8 cellular contexts compared by ENCODE assay signal in the genomic region with DNA sequence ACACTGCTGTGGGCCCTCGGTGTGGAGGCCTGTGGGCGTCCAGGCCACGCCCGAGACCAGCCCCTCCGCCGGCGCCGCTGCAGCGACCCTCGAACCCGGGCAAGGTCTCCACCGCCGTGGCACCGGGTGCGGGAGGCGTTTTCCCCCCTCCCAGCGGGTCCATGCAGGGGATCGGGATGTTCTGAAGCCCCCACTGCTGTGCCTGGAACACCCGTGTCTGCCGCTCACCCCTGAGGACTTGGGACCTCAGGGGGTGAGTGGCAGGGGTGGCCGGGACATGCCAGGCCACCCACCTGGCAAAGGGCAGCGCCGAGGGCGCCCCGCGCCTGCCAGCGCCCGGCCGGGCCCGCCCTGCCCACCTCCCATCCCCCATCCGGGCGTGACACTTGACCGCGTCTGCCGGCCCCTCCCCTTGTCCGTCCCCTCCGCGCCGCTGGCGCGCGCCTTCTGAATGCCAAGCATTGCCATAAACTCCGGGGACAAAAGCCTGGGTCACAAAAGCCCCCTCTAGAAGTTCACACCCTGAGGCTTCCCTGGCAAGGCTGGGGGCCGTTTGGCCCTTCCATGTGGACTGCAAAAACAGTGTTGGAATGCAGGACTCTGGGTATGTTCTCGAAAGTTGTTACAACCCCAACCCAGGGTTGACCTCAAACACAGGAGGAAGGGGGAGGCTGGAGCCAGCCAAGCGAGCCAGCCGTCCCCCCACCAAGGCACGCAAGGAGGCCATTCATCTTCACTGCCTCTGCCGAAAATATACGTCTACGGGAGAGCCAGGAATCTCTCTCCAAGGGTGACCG. TPM values are rescaled to one million over a fixed set of nuclear protein-coding genes. Genes with fewer than 3 reads are reported as not detected.
DNase-seq lines count a peak whose midpoint lies in the region; ATAC-seq and TF ChIP-seq lines count a peak whose summit lies in the region.

No MANE protein-coding gene starts in this region.

- CTCF ChIA-PET in activated naive CD4-positive, alpha-beta T cell treated with anti-CD3 and anti-CD28 coated beads for 36 hours (lab: Charles Lee), result no interaction called here

- H3K27ac Mint-ChIP-seq in activated naive CD4-positive, alpha-beta T cell treated with anti-CD3 and anti-CD28 coated beads for 36 hours, result no peak overlapping the region

- no peak for TF ChIP-seq CTCF in ovary (IDR thresholded peaks at IDR 0.05)

- no peaks in the 10 kb centered on the region for H3K27me3 ChIP-seq in ovary

- no peaks in the 10 kb centered on the region for H3K36me3 Mint-ChIP-seq in activated naive CD4-positive, alpha-beta T cell treated with anti-CD3 and anti-CD28 coated beads for 36 hours (ENCODE audit: low read depth)

- H3K4me1 Mint-ChIP-seq in activated naive CD4-positive, alpha-beta T cell treated with anti-CD3 and anti-CD28 coated beads for 36 hours (ENCODE audit: low read depth), result peaks cover 8% of the 10 kb centered on the region

- TF ChIP-seq POLR2A in ovary (IDR thresholded peaks at IDR 0.05), result no peak

- peak overlapping the region; percentile 46 for H3K4me3 ChIP-seq in ovary

- no peaks in the 10 kb centered on the region for H3K27me3 Mint-ChIP-seq in activated naive CD4-positive, alpha-beta T cell treated with anti-CD3 and anti-CD28 coated beads for 36 hours (ENCODE audit: low read depth)

- WGBS in ovary, 3 donors, result 46 to 66% (median 54%) methylated on average over 43 to 52 of the region's 52 CpGs

- no peak for TF ChIP-seq EP300 in ovary (IDR thresholded peaks at IDR 0.05)

- H3K27ac ChIP-seq in ovary, result peak overlapping the region; percentile 67 to 80

- peak; percentile 25 for DNase-seq in DMS79 treated with DMSO at 0.1 percent for 48 hours (lab: John Stamatoyannopoulos, UW)
- DNase-seq in MV-4-11 (lab: John Stamatoyannopoulos, UW), result peak; percentile 3
- DNase-seq in activated naive CD4-positive, alpha-beta T cell treated with anti-CD3 and anti-CD28 coated beads for 36 hours, result peak; percentile 37
- peak; percentile 84 for DNase-seq in Right ventricle myocardium inferior (ENCODE audit: missing footprints)
- peak; percentile 56 to 73 (median 71) for DNase-seq in ovary
- DNase-seq in NCI-H187 (lab: John Stamatoyannopoulos, UW), result no peak

- H3K9me3 Mint-ChIP-seq in activated naive CD4-positive, alpha-beta T cell treated with anti-CD3 and anti-CD28 coated beads for 36 hours, result no peaks in the 10 kb centered on the region

- peak overlapping the region; percentile 69 for H3K4me3 Mint-ChIP-seq in activated naive CD4-positive, alpha-beta T cell treated with anti-CD3 and anti-CD28 coated beads for 36 hours

- no peaks in the 10 kb centered on the region for H3K36me3 ChIP-seq in ovary

- no peaks in the 10 kb centered on the region for H3K9me3 ChIP-seq in ovary

- intact Hi-C loops in activated naive CD4-positive, alpha-beta T cell treated with anti-CD3 and anti-CD28 coated beads for 36 hours (cut with micrococcal nuclease), result no loop called here
- intact Hi-C loops in Right ventricle myocardium inferior (cut with DNase I) (no loop called here), ovary (cut with DNase I) (no loop called here)

- peaks cover 3% of the 10 kb centered on the region for H3K4me1 ChIP-seq in ovary (ENCODE audit: insufficient read depth)

- peak; percentile 51 for ATAC-seq in GM21529 (IDR thresholded peaks at IDR 0.05; ENCODE audit: unreplicated experiment)
- ATAC-seq in Right ventricle myocardium inferior, result peak; percentile 71
- no peak for ATAC-seq in HG03342 (IDR thresholded peaks at IDR 0.05; ENCODE audit: unreplicated experiment)

RNA-seq across cellular contexts. Expression of a gene that starts 0.8 kb away (rescaled TPM):
- under 1 TPM; 0.17 to 0.20 TPM for total RNA-seq in activated naive CD4-positive, alpha-beta T cell treated with anti-CD3 and anti-CD28 coated beads for 36 hours
- 0.32 TPM for total RNA-seq in Right ventricle myocardium inferior
- total RNA-seq in ovary, result 10 to 100 TPM in 1 of 7 donors, 1 to 10 TPM in 6; 3.9 to 11.5 (median 6.8) TPM
- under 1 TPM; 0.43 to 0.52 TPM for polyA plus RNA-seq in ovary

Comparison
In these comparisons a context has a peak if more than half of its experiments do, and no peak if none do; other contexts are left out.
1. DNase-seq: peak in DMS79 treated with DMSO at 0.1 percent for 48 hours (single experiment), MV-4-11 (single experiment), activated naive CD4-positive, alpha-beta T cell treated with anti-CD3 and anti-CD28 coated beads for 36 hours (single experiment), Right ventricle myocardium inferior (single experiment) and ovary (5 of 5); none in NCI-H187 (0 of 2).